Comparison of ENCODE assay signal across 6 cellular contexts in the genomic region with DNA sequence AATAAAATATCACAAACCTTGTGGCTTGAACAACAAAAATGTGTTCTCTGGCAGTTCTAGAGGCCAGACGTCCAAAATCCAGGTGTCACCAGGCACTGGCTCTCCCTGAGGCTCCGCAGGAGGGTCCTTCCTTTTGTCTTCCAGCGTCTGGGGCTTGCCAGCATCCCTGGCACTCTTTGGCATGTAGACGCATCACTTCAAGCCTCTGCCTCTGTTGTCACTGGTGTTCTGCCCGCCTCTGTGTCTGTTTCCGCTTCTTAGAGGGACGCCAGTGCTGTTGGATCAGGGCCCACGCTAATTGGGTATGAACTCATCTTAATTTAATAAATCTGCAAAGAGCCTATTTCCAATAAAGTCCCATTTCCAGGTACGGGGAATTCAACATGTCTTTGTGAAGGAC.
"Had no signal": no experiment of that assay in that cellular context is flagged by ENCODE, and none has a peak within 500 bp of the region (broad histone marks: within the 10 kb centered on the region; RNA-seq: fewer than 3 reads in every experiment).

No MANE protein-coding gene starts in this region.

- DNase-seq: brain microvascular endothelial cell; naive B cell; retina; stimulated activated CD4-positive, alpha-beta T cell treated with anti-CD3 and anti-CD28 coated beads, Interleukin-4, amount 100 ng/mL, for 1 hour; T-helper 17 cell; transverse colon had no signal
